Comparison of ENCODE assay signal across 9 cellular contexts in genomic region chr12:96906849-96907664, GRCh38. TPM values are rescaled to one million over a fixed set of nuclear protein-coding genes. Genes with fewer than 3 reads are reported as not detected.
A peak's percentile ranks its signal among the peaks of the same experiment; 100 is the strongest.
DNase-seq lines count a peak whose midpoint lies in the region; ATAC-seq, FAIRE-seq and TF ChIP-seq lines count a peak whose summit lies in the region.
"Had no signal": no experiment of that assay in that cellular context is flagged by ENCODE, and none has a peak within 500 bp of the region (broad histone marks: within the 10 kb centered on the region; RNA-seq: fewer than 3 reads in every experiment).

TSS of gene NEDD1 (plus strand) at chr12:96907257. CDS start at chr12:96909760, 2,503 bp downstream.

- ATAC-seq in HG03378 (IDR thresholded peaks at IDR 0.05; ENCODE audit: unreplicated experiment) = peak; percentile 80
- peak; percentile 98 for ATAC-seq in HepG2

- H3K4me1 ChIP-seq in BLaER1 (peaks cover 47% of the 10 kb centered on the region), HepG2 (ENCODE audit: insufficient read depth, low read length) (peaks cover 23% of the 10 kb centered on the region)

- H4K20me1 ChIP-seq in BLaER1 (0 out of 2 replicates have a peak, but pooled peaks cover 6% of the 10 kb centered on the region), HepG2 (ENCODE audit: insufficient read depth, low read length) (no peaks in the 10 kb centered on the region)

- WGBS in HepG2 (ENCODE audit: low lambda C conversion rate) = 3% methylated on average over 14 of the region's 68 CpGs

- H3K36me3 ChIP-seq in BLaER1 (peaks cover 4% of the 10 kb centered on the region; the same call in 1 of the 2 replicates), HepG2 (replicated peaks in 1 of 2; ENCODE audit: control insufficient read depth in 1 of 2, insufficient read depth in 2 of 2, low read length in 2 of 2) (no peaks in the 10 kb centered on the region; a peak in 1 of 5 replicates)

- H3K9ac ChIP-seq in BLaER1 (peak within 1 kb of the TSS; percentile 92), HepG2 (ENCODE audit: insufficient read depth, low read depth, low read length) (peak within 1 kb of the TSS; percentile 82)

- DNase-seq in NCI-H510A treated with DMSO at 0.1 percent for 48 hours (lab: John Stamatoyannopoulos, UW) (peak; percentile 72), dermis blood vessel endothelial cell (peak; percentile 83), HepG2 (ENCODE audit: low spot score) (peak; percentile 79)
- DNase-seq in activated CD4-positive, alpha-beta T cell treated with anti-CD3 and anti-CD28 coated beads, Interleukin-2, amount 50 U/mL, for 4 hours = peak; percentile 64 to 66
- DNase-seq in stimulated activated CD4-positive, alpha-beta T cell treated with anti-CD3 and anti-CD28 coated beads, Interleukin-2, amount 100 ng/mL, for 48 hours = peak; percentile 76 to 77

- FAIRE-seq in HepG2 (lab: Jason Lieb, UNC) = no peak
- FAIRE-seq: islet of Langerhans had no signal

- intact Hi-C loops in HepG2 (cut with micrococcal nuclease; ENCODE audit: unreplicated experiment) = no loop called here

- H3K4me3 ChIP-seq in BLaER1 (peak within 1 kb of the TSS; percentile 91), HepG2 (replicated peaks in 1 of 3; ENCODE audit: insufficient read depth in 1 of 3, low read depth in 2 of 3, low read length in 3 of 3) (peak within 1 kb of the TSS; percentile 73 to 85 (median 81))

- H3K79me2 ChIP-seq in HepG2 (ENCODE audit: insufficient read depth, low read length) = peaks cover 15% of the 10 kb centered on the region

- H3K27me3 ChIP-seq in BLaER1 = no peaks in the 10 kb centered on the region
- no peaks in the 10 kb centered on the region; a peak in 1 of 5 replicates for H3K27me3 ChIP-seq in HepG2 (ENCODE audit: control insufficient read depth in 1 of 2, insufficient read depth in 2 of 2, low read length in 2 of 2)

- in situ Hi-C loops in HepG2 (cut with HindIII; ENCODE audit: extremely low pct_ligation_motif_present, low pct_unique_long_range_greater_than_20kb) = no loop called here

- TF ChIP-seq POLR2A in GM19193 (IDR thresholded peaks at IDR 0.05; ENCODE audit: extremely low read depth, insufficient read depth, insufficient read length) (peak; percentile 95), HepG2 (IDR thresholded peaks at IDR 0.05; ENCODE audit: insufficient read depth in 1 of 2, low read depth in 2 of 2, low read length in 2 of 2) (peak; percentile 35 to 66; a peak in 3 of 4 replicates)

- TF ChIP-seq RAD21 in HepG2 (CRISPR knock-in tag; IDR thresholded peaks at IDR 0.05) = peak; percentile 18; the same call in 1 of the 2 replicates

- peak within 1 kb of the TSS; percentile 98 for H2AFZ ChIP-seq in HepG2 (ENCODE audit: low read length)

- no TSS peak for BruUV-seq in HepG2 (replicated peaks; lab: Mats Ljungman, UMichigan)

- POLR2A ChIA-PET in HepG2 (lab: Yijun Ruan, JAX) = no interaction called here

- H3K4me2 ChIP-seq in BLaER1 (peak within 1 kb of the TSS; percentile 91), HepG2 (ENCODE audit: low read depth, low read length) (peak within 1 kb of the TSS; percentile 85)

- H3K9me3 ChIP-seq in BLaER1 (no peaks in the 10 kb centered on the region), HepG2 (ENCODE audit: low read length) (no peaks in the 10 kb centered on the region)

- CTCF ChIA-PET in HepG2 (lab: Yijun Ruan, JAX; ENCODE audit: low intra/inter-chr PET ratio, low total read pairs) = no interaction called here

- TF ChIP-seq CTCF in HepG2 (CRISPR knock-in tag; IDR thresholded peaks at IDR 0.05) = no peak

- peak within 1 kb of the TSS; percentile 92 for H3K27ac ChIP-seq in BLaER1
- H3K27ac ChIP-seq in HepG2 (ENCODE audit: extremely low read length, insufficient read depth, low read length) = peak within 1 kb of the TSS; percentile 80

- TF ChIP-seq EP300 in HepG2 (IDR thresholded peaks at IDR 0.05; ENCODE audit: low read depth in 2 of 2, low read length in 2 of 2) (peak in 1 of 2 experiments; percentile 24; a peak in 1 of 4 replicates), HepG2 (CRISPR knock-in tag; IDR thresholded peaks at IDR 0.05; ENCODE audit: borderline replicate concordance) (no peak)

TF ChIP-seq in HepG2, 621 proteins besides CTCF, POLR2A, EP300 and RAD21 (continues in another document):
- no peak for TF ChIP-seq ZBTB1 (CRISPR knock-in tag; IDR thresholded peaks at IDR 0.05; ENCODE audit: borderline replicate concordance)
- TF ChIP-seq KDM3A (CRISPR knock-in tag; IDR thresholded peaks at IDR 0.05; ENCODE audit: low read depth) = peak; percentile 87; the same call in 1 of the 2 replicates
- TF ChIP-seq ZSCAN9 (CRISPR knock-in tag; IDR thresholded peaks at IDR 0.05; ENCODE audit: borderline replicate concordance) = peak; percentile 80
- TF ChIP-seq SNRNP70 (IDR thresholded peaks at IDR 0.05; ENCODE audit: low read depth, low read length) = no peak
- TF ChIP-seq ZMYM4 (CRISPR knock-in tag; IDR thresholded peaks at IDR 0.05) = peak; percentile 91
- TF ChIP-seq HOXD1 (CRISPR knock-in tag; IDR thresholded peaks at IDR 0.05) = peak; percentile 78; the same call in 1 of the 2 replicates
- TF ChIP-seq SP2 (CRISPR knock-in tag; IDR thresholded peaks at IDR 0.05) = peak; percentile 91
- TF ChIP-seq RBM22 (optimal IDR thresholded peaks at IDR 0.05; ENCODE audit: low read length) = no peak
- TF ChIP-seq ZMYM3 (CRISPR knock-in tag; IDR thresholded peaks at IDR 0.05) = peak; percentile 99
- peak; percentile 89 for TF ChIP-seq CBX1 (IDR thresholded peaks at IDR 0.05; ENCODE audit: low read depth)
- no peak for TF ChIP-seq ZNF773 (CRISPR knock-in tag; IDR thresholded peaks at IDR 0.05; ENCODE audit: borderline replicate concordance)
- TF ChIP-seq GATA4 (IDR thresholded peaks at IDR 0.05; ENCODE audit: borderline replicate concordance, low read depth) = no peak
- TF ChIP-seq RBAK (CRISPR knock-in tag; IDR thresholded peaks at IDR 0.05) = no peak
- no peak for TF ChIP-seq SMARCE1 (IDR thresholded peaks at IDR 0.05; ENCODE audit: borderline replicate concordance)
- TF ChIP-seq ARNT (IDR thresholded peaks at IDR 0.05) = no peak
- TF ChIP-seq ZBTB33 (CRISPR knock-in tag; IDR thresholded peaks at IDR 0.05) = no peak
- TF ChIP-seq ARNT2 (CRISPR knock-in tag; IDR thresholded peaks at IDR 0.05; ENCODE audit: low read depth) = 0 out of 2 replicates have a peak, but pooled peaks have one; percentile 28

RNA-seq across cellular contexts. Expression of gene NEDD1, which starts in this region (rescaled TPM):
- total RNA-seq in dermis blood vessel endothelial cell = 34.7 and 51.2 TPM in 2 replicates
- 21.5 and 38.8 TPM in 2 replicates for total RNA-seq in HepG2 (2016; rRNA removed; fragmentation: Illumina TruSeq; extraction: Trizol)
- 4.3 and 4.9 TPM in 2 replicates for total RNA-seq in HepG2 (2016; cell fraction: cytosol; rRNA removed; fragmentation: Illumina TruSeq; extraction: Trizol; ENCODE audit: low read depth)
- 23.9 and 39.3 TPM in 2 replicates for total RNA-seq in HepG2 (2016; cell fraction: insoluble cytoplasmic fraction; rRNA removed; fragmentation: Illumina TruSeq; extraction: Trizol)
- 13.0 and 16.5 TPM in 2 replicates for total RNA-seq in HepG2 (2016; cell fraction: membrane; rRNA removed; fragmentation: Illumina TruSeq; extraction: Trizol)
- total RNA-seq in HepG2 (2016; cell fraction: nucleus; rRNA removed; fragmentation: Illumina TruSeq; extraction: Trizol) = 13.5 and 16.7 TPM in 2 replicates
- 9.6 and 11.2 TPM in 2 replicates for polyA plus RNA-seq in HepG2 (2011; rRNA removed)
- 4.1 and 7.1 TPM in 2 replicates for polyA plus RNA-seq in HepG2 (2011; cell fraction: cytosol; rRNA removed)
- 3.6 and 4.4 TPM in 2 replicates for polyA plus RNA-seq in HepG2 (2011; cell fraction: nucleus; rRNA removed)
- 7.4 and 10.4 TPM in 2 replicates for polyA plus RNA-seq in HepG2 (2012)
- 1.4 TPM in 2 replicates for polyA plus RNA-seq in HepG2 (2016; cell fraction: cytosol; fragmentation: Illumina TruSeq; extraction: Trizol; ENCODE audit: low read depth)
- 23.4 and 25.8 TPM in 2 replicates for polyA plus RNA-seq in HepG2 (2016; cell fraction: insoluble cytoplasmic fraction; fragmentation: Illumina TruSeq; extraction: Trizol; ENCODE audit: low read depth)
- 4.9 and 5.6 TPM in 2 replicates for polyA plus RNA-seq in HepG2 (2016; cell fraction: membrane; fragmentation: Illumina TruSeq; extraction: Trizol; ENCODE audit: low read depth)
- 14.5 and 16.1 TPM in 2 replicates for polyA plus RNA-seq in HepG2 (2016; cell fraction: nucleus; fragmentation: Illumina TruSeq; extraction: Trizol; ENCODE audit: insufficient read depth, low read depth)
- 14.5 and 29.7 TPM in 2 replicates for polyA minus RNA-seq in HepG2 (2011; rRNA and poly(A)+ RNA removed; ENCODE audit: low replicate concordance)
- polyA minus RNA-seq in HepG2 (2011; cell fraction: cytosol; rRNA and poly(A)+ RNA removed) = 14.4 and 14.9 TPM in 2 replicates
- polyA minus RNA-seq in HepG2 (2011; cell fraction: nucleus; rRNA and poly(A)+ RNA removed) = 16.0 and 22.9 TPM in 2 replicates

Comparison
In these comparisons a context has a peak if more than half of its experiments do, and no peak if none do; other contexts are left out.
1. Peak in every context shown above with its lines: DNase-seq, ATAC-seq, H3K4me3 ChIP-seq and H3K27ac ChIP-seq.